8 cellular contexts compared by ENCODE assay signal in genomic region chr7:93147358-93147757, GRCh38. TPM values are rescaled to one million over a fixed set of nuclear protein-coding genes. Genes with fewer than 3 reads are reported as not detected.
DNase-seq lines count a peak whose midpoint lies in the region; ATAC-seq, FAIRE-seq and TF ChIP-seq lines count a peak whose summit lies in the region.

No MANE protein-coding gene starts in this region.

- TF ChIP-seq POLR2A in A549 (IDR thresholded peaks at IDR 0.05; ENCODE audit: low read length) (no peak), adrenal gland (IDR thresholded peaks at IDR 0.05) (no peak)

- CTCF ChIA-PET in A549 (lab: Yijun Ruan, JAX), result no interaction called here

- H3K4me1 ChIP-seq in A549 (peaks cover 30% of the 10 kb centered on the region), adrenal gland (replicated peaks in 1 of 2) (peaks cover 0 to 14% of the 10 kb centered on the region in 2 donors), kidney (ENCODE audit: control insufficient read depth in 1 of 2, insufficient read depth in 1 of 2, low read depth in 1 of 2, low read length in 2 of 2) (peaks cover 3 to 8% of the 10 kb centered on the region in 2 donors)

- H3K4me3 ChIP-seq in A549, result peak overlapping the region; percentile 20; the same call in 2 of the 3 replicates
- peak overlapping the region in 2 of 4 donors; percentile 32 to 55 for H3K4me3 ChIP-seq in adrenal gland
- H3K4me3 ChIP-seq in kidney (ENCODE audit: low read length in 2 of 2), result peak overlapping the region; percentile 77 to 86

- H3K27ac ChIP-seq in A549, result peak overlapping the region in 1 of 2 experiments; percentile 37; a peak in 4 of 6 replicates
- H3K27ac ChIP-seq in adrenal gland, result peak overlapping the region in 1 of 5 donors; percentile 32
- peak overlapping the region in 1 of 2 donors; percentile 5 for H3K27ac ChIP-seq in kidney (ENCODE audit: low read depth in 2 of 2, low read length in 2 of 2)

- no peak for TF ChIP-seq RAD21 in A549 (conservative IDR thresholded peaks at IDR 0.05 in 1 of 2, IDR thresholded peaks at IDR 0.05 in 1 of 2)

- FAIRE-seq in A549 (lab: Jason Lieb, UNC), result no peak
- no peak for FAIRE-seq in kidney (lab: Jason Lieb, UNC)

- POLR2A ChIA-PET in A549 (lab: Yijun Ruan, JAX), result no interaction called here

- H3K27me3 ChIP-seq in adrenal gland, result no peaks in the 10 kb centered on the region

- H3K9ac ChIP-seq in kidney (ENCODE audit: low read length in 2 of 2), result peak overlapping the region; percentile 48 to 63

- TF ChIP-seq EP300 in A549 (IDR thresholded peaks at IDR 0.05), result no peak

- H3K36me3 ChIP-seq in adrenal gland (replicated peaks in 1 of 2) (peaks cover 0 to 25% of the 10 kb centered on the region in 2 donors), kidney (ENCODE audit: control insufficient read depth in 1 of 2, insufficient read depth in 2 of 2, low read length in 2 of 2) (peaks cover 12 to 18% of the 10 kb centered on the region in 2 donors)

- 18% methylated on average over 3 of the region's 3 CpGs for WGBS in A549 (ENCODE audit: missing lambda C conversion rate)
- WGBS in adrenal gland, 4 donors, result 12 to 17% (median 15%) methylated on average over 3 of the region's 3 CpGs

- peak overlapping the region; percentile 79 for H3K4me2 ChIP-seq in A549

- H3K9me3 ChIP-seq in A549, result no peaks in the 10 kb centered on the region
- no peaks in the 10 kb centered on the region for H3K9me3 ChIP-seq in adrenal gland (replicated peaks in 1 of 3)
- H3K9me3 ChIP-seq in kidney (ENCODE audit: control insufficient read depth in 1 of 2, low read length in 2 of 2), result no peaks in the 10 kb centered on the region

- intact Hi-C loops in adrenal gland (cut with DNase I) (no loop called here), kidney (cut with DNase I) (no loop called here)

- peak; percentile 10 to 11 for DNase-seq in A549 (ENCODE audit: low read depth in 1 of 2, low spot score in 1 of 2)
- peak; percentile 45 for DNase-seq in RKO (ENCODE audit: low spot score)
- DNase-seq in adrenal gland, result peak; percentile 20 to 59 (median 28)
- no peak for DNase-seq in kidney
- peak; percentile 2 to 25 for DNase-seq in stimulated activated CD8-positive, alpha-beta memory T cell treated with anti-CD3 and anti-CD28 coated beads, Interleukin-15, amount 100 ng/mL, for 48 hours (ENCODE audit: low read depth in 2 of 2)
- DNase-seq in NCI-H187 treated with DMSO at 0.1 percent for 48 hours (lab: John Stamatoyannopoulos, UW), result no peak

- ATAC-seq in A549 (peak in 1 of 2 experiments; percentile 42; a peak in 2 of 6 replicates), GM18858 (IDR thresholded peaks at IDR 0.05; ENCODE audit: unreplicated experiment) (peak; percentile 79), HG03064 (IDR thresholded peaks at IDR 0.05; ENCODE audit: low read depth, unreplicated experiment) (peak; percentile 79)

- TF ChIP-seq CTCF in A549 (IDR thresholded peaks at IDR 0.05) (no peak), adrenal gland (IDR thresholded peaks at IDR 0.05) (no peak), kidney (IDR thresholded peaks at IDR 0.05; ENCODE audit: borderline replicate concordance, extremely low read depth, insufficient read depth) (no peak)

TF ChIP-seq in A549, 52 proteins besides CTCF, POLR2A, EP300 and RAD21:
- TF ChIP-seq TFCP2L1 (CRISPR knock-in tag; IDR thresholded peaks at IDR 0.05), result no peak

RNA-seq across cellular contexts. Expression of gene SAMD9L, which starts 0.8 kb away (rescaled TPM):
- polyA plus RNA-seq in A549 (2011; rRNA removed) (1.4 and 1.5 TPM in 2 replicates), A549 (2017; fragmentation: RNase III; extraction: RNeasy Plus Mini Kit Qiagen cat#74134 plus additional on column Dnase treatment) (0.44 to 0.70 TPM (median 0.56 TPM) in 3 replicates), adrenal gland (10 to 100 TPM in 1 of 3 donors, 1 to 10 TPM in 2; 4.9 to 12.6 (median 9.3) TPM), kidney (ENCODE audit: insufficient read depth, low read depth, low replicate concordance) (4.5 TPM)
- polyA plus RNA-seq in A549 (2012; cell fraction: cytosol; rRNA removed), result 0.05 and 0.07 TPM in 2 replicates
- polyA plus RNA-seq in A549 (2012; cell fraction: nucleus; rRNA removed), result 0.06 and 0.10 TPM in 2 replicates
- 0.49 and 0.54 TPM in 2 replicates for polyA minus RNA-seq in A549 (2011; rRNA and poly(A)+ RNA removed)
- total RNA-seq in adrenal gland (10 to 100 TPM in 5 of 8 donors, 1 to 10 TPM in 3; 4.5 to 28.0 (median 11.7) TPM), kidney (14.9 TPM)

RNA-seq across cellular contexts. Expression of gene SAMD9, which starts 29.6 kb away (rescaled TPM):
- polyA plus RNA-seq in A549 (2011; rRNA removed) (4.1 and 5.6 TPM in 2 replicates), A549 (2017; fragmentation: RNase III; extraction: RNeasy Plus Mini Kit Qiagen cat#74134 plus additional on column Dnase treatment) (3.9 to 5.0 TPM (median 4.7 TPM) in 3 replicates), adrenal gland (10 to 100 TPM in 1 of 3 donors, 1 to 10 TPM in 2; 1.7 to 11.8 (median 2.9) TPM), kidney (ENCODE audit: insufficient read depth, low read depth, low replicate concordance) (2.2 TPM)
- 0.25 and 0.32 TPM in 2 replicates for polyA plus RNA-seq in A549 (2012; cell fraction: cytosol; rRNA removed)
- 0.18 and 0.28 TPM in 2 replicates for polyA plus RNA-seq in A549 (2012; cell fraction: nucleus; rRNA removed)
- 1.8 and 2.7 TPM in 2 replicates for polyA minus RNA-seq in A549 (2011; rRNA and poly(A)+ RNA removed)
- total RNA-seq in adrenal gland (10 to 100 TPM in 4 of 8 donors, 1 to 10 TPM in 4; 3.1 to 13.8 (median 9.2) TPM), kidney (11.0 TPM)

Comparison
In these comparisons a context has a peak if more than half of its experiments do, and no peak if none do; other contexts are left out.
1. DNase-seq: peak in A549 (2 of 2), RKO (single experiment), adrenal gland (7 of 7) and stimulated activated CD8-positive, alpha-beta memory T cell treated with anti-CD3 and anti-CD28 coated beads, Interleukin-15, amount 100 ng/mL, for 48 hours (2 of 2); none in kidney (single experiment) and NCI-H187 treated with DMSO at 0.1 percent for 48 hours (single experiment).